ENCODE assay signal across 11 cellular contexts in the genomic region with DNA sequence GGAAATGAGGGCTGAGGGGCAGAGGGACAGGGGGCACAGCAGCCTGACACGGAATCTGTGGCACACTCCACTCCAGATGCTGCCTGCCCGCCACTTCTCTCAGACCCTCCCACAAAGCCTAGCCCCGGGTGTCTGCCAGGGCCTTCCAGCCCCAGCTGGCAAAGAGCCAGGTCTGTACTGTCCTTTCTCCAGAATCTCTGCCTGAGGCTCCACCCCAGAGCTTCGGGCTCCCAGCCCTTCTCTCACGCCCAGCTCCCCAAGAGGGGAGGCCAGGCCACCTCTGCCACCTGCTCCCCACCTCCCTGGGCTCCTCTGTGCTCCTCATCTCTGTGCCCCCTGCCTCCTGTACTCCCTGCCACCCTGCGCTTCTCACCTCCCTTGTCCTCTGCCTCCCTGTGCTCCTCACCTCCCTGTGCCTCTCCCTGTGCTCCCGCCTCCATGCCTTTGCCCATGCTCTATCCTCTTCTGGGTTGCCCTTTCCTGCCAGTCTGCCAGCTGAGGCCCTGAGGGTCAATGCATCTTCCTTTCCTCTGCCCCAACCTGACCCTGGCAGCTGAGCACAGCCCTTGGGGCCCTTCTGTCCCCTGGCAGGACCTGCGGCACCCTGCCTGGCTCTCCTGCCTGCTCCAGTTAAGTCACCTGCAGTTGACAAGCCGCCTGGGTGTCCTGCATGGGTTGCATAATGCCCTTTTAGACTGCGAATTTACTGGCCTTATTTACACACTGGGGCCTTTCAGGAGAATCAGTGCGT. TPM values are rescaled to one million over a fixed set of nuclear protein-coding genes. Genes with fewer than 3 reads are reported as not detected.
DNase-seq lines count a peak whose midpoint lies in the region; ATAC-seq and TF ChIP-seq lines count a peak whose summit lies in the region.
"Had no signal": no experiment of that assay in that cellular context is flagged by ENCODE, and none has a peak within 500 bp of the region (broad histone marks: within the 10 kb centered on the region; RNA-seq: fewer than 3 reads in every experiment).

No MANE protein-coding gene starts in this region.

- peaks cover 11 to 24% of the 10 kb centered on the region in 2 experiments for H3K4me1 Mint-ChIP-seq in H9
- no peaks in the 10 kb centered on the region for H3K4me1 Mint-ChIP-seq in activated T-helper 17 cell treated with anti-CD3 and anti-CD28 coated beads, Interleukin-2, amount 50 U/mL, for 72 hours

- H3K27me3 Mint-ChIP-seq in H9 (ENCODE audit: low read depth): no peaks in the 10 kb centered on the region
- peaks cover 4% of the 10 kb centered on the region for H3K27me3 Mint-ChIP-seq in activated T-helper 17 cell treated with anti-CD3 and anti-CD28 coated beads, Interleukin-2, amount 50 U/mL, for 72 hours

- no peak overlapping the region for H3K4me2 ChIP-seq in H9 (ENCODE audit: insufficient read depth, insufficient read length, low read length)
- H3K4me2 ChIP-seq: KMS-11 had no signal

- no peak overlapping the region for H3K56ac ChIP-seq in H9 (ENCODE audit: insufficient read length, low read depth, low read length)

- no peaks in the 10 kb centered on the region for H3K23me2 ChIP-seq in H9 (ENCODE audit: insufficient read length, low read depth, low read length, poor library complexity, severe bottlenecking)

- H4K91ac ChIP-seq in H9 (ENCODE audit: insufficient read length, low read depth, low read length): no peak overlapping the region

- H3K27ac Mint-ChIP-seq in H9: peak overlapping the region in 1 of 3 experiments; percentile 72; a peak in 2 of 7 replicates
- H3K27ac Mint-ChIP-seq in activated T-helper 17 cell treated with anti-CD3 and anti-CD28 coated beads, Interleukin-2, amount 50 U/mL, for 72 hours: no peak overlapping the region

- no peak overlapping the region for H2BK20ac ChIP-seq in H9 (ENCODE audit: low read depth, low read length, poor library complexity, severe bottlenecking)

- no peak overlapping the region for H3K9ac ChIP-seq in H9 (ENCODE audit: extremely low read depth, insufficient read length, low read length)
- H3K9ac ChIP-seq: KMS-11 had no signal

- H3K27ac ChIP-seq in H9 (ENCODE audit: insufficient read length, low read depth, low read length): no peak overlapping the region
- H3K27ac ChIP-seq in gastroesophageal sphincter: peak overlapping the region in 3 of 4 donors; percentile 47 to 68 (median 57)
- H3K27ac ChIP-seq: KMS-11, neutrophil had no signal

- TF ChIP-seq POLR2A in gastroesophageal sphincter (IDR thresholded peaks at IDR 0.05): no peak

- no peak overlapping the region for H3K4ac ChIP-seq in H9 (ENCODE audit: low read depth, low read length)

- H3K36me3 Mint-ChIP-seq in H9 (ENCODE audit: insufficient read depth in 1 of 3, low read depth in 3 of 3): no peaks in the 10 kb centered on the region; a peak in 1 of 7 replicates
- H3K36me3 Mint-ChIP-seq in activated T-helper 17 cell treated with anti-CD3 and anti-CD28 coated beads, Interleukin-2, amount 50 U/mL, for 72 hours (ENCODE audit: low read depth): no peaks in the 10 kb centered on the region

- WGBS in H9 (ENCODE audit: extremely low coverage, insufficient read length, low lambda C conversion rate): no CpG with 5 or more reads among the region's 11 CpGs
- 71 to 74% methylated on average over 6 of the region's 11 CpGs for WGBS in gastroesophageal sphincter (ENCODE audit: low coverage in 1 of 2), 2 donors

- H2AK5ac ChIP-seq in H9 (ENCODE audit: insufficient read length, low read length): no peak overlapping the region

- no peak for TF ChIP-seq EP300 in gastroesophageal sphincter (IDR thresholded peaks at IDR 0.05)

- no peaks in the 10 kb centered on the region for H3K27me3 ChIP-seq in H9 (ENCODE audit: insufficient read depth, low read length)
- peaks cover 40% of the 10 kb centered on the region for H3K27me3 ChIP-seq in gastroesophageal sphincter
- H3K27me3 ChIP-seq: neutrophil had no signal

- no peak overlapping the region for H3K4me3 ChIP-seq in gastroesophageal sphincter

- ATAC-seq in gastroesophageal sphincter (no peak), HG03108 (IDR thresholded peaks at IDR 0.05; ENCODE audit: unreplicated experiment) (no peak)
- no peak for ATAC-seq in activated T-helper 17 cell treated with anti-CD3 and anti-CD28 coated beads, Interleukin-2, amount 50 U/mL, for 72 hours (replicated peaks)

- H2BK5ac ChIP-seq in H9 (ENCODE audit: insufficient read length, low read length): no peak overlapping the region

- no peak overlapping the region for H3K23ac ChIP-seq in H9 (ENCODE audit: insufficient read length, low read depth, low read length)

- no peaks in the 10 kb centered on the region for H3K79me1 ChIP-seq in H9 (ENCODE audit: insufficient read depth, low read depth, low read length, poor library complexity, severe bottlenecking)

- no peaks in the 10 kb centered on the region for H3K36me3 ChIP-seq in gastroesophageal sphincter
- H3K36me3 ChIP-seq: neutrophil had no signal

- H3K9me3 ChIP-seq in H9 (ENCODE audit: control insufficient read depth, low read depth, low read length) (no peaks in the 10 kb centered on the region), gastroesophageal sphincter (no peaks in the 10 kb centered on the region)
- H3K9me3 ChIP-seq: neutrophil had no signal

- no peaks in the 10 kb centered on the region for H3K9me3 Mint-ChIP-seq in H9
- no peaks in the 10 kb centered on the region for H3K9me3 Mint-ChIP-seq in activated T-helper 17 cell treated with anti-CD3 and anti-CD28 coated beads, Interleukin-2, amount 50 U/mL, for 72 hours

- no peak overlapping the region for H4K8ac ChIP-seq in H9 (replicated peaks; ENCODE audit: insufficient read length, low read depth, low read length)

- no peak for TF ChIP-seq CTCF in H9 (conservative IDR thresholded peaks at IDR 0.05)
- no peak for TF ChIP-seq CTCF in gastroesophageal sphincter (IDR thresholded peaks at IDR 0.05)

- H2AFZ ChIP-seq in H9 (ENCODE audit: low read length): no peak overlapping the region

- no peaks in the 10 kb centered on the region for H3K79me2 ChIP-seq in H9 (ENCODE audit: insufficient read depth, low read length)

- no peak overlapping the region for H2BK15ac ChIP-seq in H9 (ENCODE audit: low read depth, low read length)

- H2BK120ac ChIP-seq in H9 (ENCODE audit: low read depth, low read length, poor library complexity, severe bottlenecking): no peak overlapping the region

- H2BK12ac ChIP-seq in H9 (ENCODE audit: insufficient read length, low read depth, low read length): no peak overlapping the region

- no peak overlapping the region for H3K4me3 Mint-ChIP-seq in H9
- H3K4me3 Mint-ChIP-seq in activated T-helper 17 cell treated with anti-CD3 and anti-CD28 coated beads, Interleukin-2, amount 50 U/mL, for 72 hours: no peak overlapping the region

- no peaks in the 10 kb centered on the region for H4K20me1 ChIP-seq in H9 (ENCODE audit: control insufficient read depth, insufficient read depth, insufficient read length)

- H4K5ac ChIP-seq in H9 (ENCODE audit: insufficient read length, low read depth, low read length): no peak overlapping the region

- no peak for DNase-seq in H9
- peak; percentile 62 for DNase-seq in NCI-H82 (lab: John Stamatoyannopoulos, UW)
- peak; percentile 71 for DNase-seq in pons (ENCODE audit: low spot score)
- no peak for DNase-seq in kidney tubule cell (ENCODE audit: low spot score)
- DNase-seq: NK-92 treated with Interleukin-12 subunit alpha and Interleukin-12 subunit beta, amount 100 ng/mL, for 24 hours; stimulated activated CD4-positive, alpha-beta T cell treated with anti-CD3 and anti-CD28 coated beads, Interleukin-4, amount 100 ng/mL, for 24 hours had no signal

- H3K4me1 ChIP-seq in H9 (ENCODE audit: insufficient read depth, low read length): no peaks in the 10 kb centered on the region; the same call in 1 of the 2 replicates
- H3K4me1 ChIP-seq in gastroesophageal sphincter: peaks cover 0 to 35% (median 0%) of the 10 kb centered on the region in 3 donors

- H3T11ph ChIP-seq in H9 (ENCODE audit: low read length): no peak overlapping the region

- no peak overlapping the region for H3K18ac ChIP-seq in H9 (ENCODE audit: insufficient read length, low read depth, low read length)

- H3K14ac ChIP-seq in H9 (ENCODE audit: insufficient read depth, low read length): peak overlapping the region; percentile 16; the same call in 1 of the 2 replicates

RNA-seq across cellular contexts. Expression of gene RASGEF1C, which starts 36.4 kb away (rescaled TPM):
- total RNA-seq in H9 (2021) (0.83 and 0.90 TPM in 2 replicates), gastroesophageal sphincter (1 to 10 TPM in 2 of 4 donors, under 1 TPM in 2; 0.81 to 8.4 (median 2.0) TPM)
- total RNA-seq in activated T-helper 17 cell treated with anti-CD3 and anti-CD28 coated beads, Interleukin-2, amount 50 U/mL, for 72 hours: not detected

Comparison
In these comparisons a context has a peak if more than half of its experiments do, and no peak if none do; other contexts are left out.
1. DNase-seq: peak in NCI-H82 (single experiment) and pons (single experiment); none in H9 (single experiment) and kidney tubule cell (single experiment).